In the genomic region with DNA sequence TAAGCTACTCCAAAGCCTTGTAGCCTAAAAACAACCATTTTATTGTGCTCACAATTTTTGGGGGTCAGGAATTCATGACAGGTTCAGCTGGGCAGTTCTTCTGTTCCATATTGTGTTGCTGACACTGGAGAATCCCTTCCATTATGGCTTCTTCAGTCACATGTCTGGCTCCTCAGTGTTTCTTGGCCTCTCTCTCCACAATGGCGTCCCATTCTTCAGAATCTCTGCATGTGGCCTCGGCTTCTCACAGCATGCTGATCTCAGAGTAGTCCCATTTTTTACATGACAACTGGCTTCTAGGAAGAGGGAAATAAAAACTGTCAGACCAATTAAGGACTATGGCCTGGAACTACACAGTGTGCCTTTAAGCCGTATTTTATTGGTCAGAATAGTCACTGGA, we compare ENCODE assay signal across 1 cellular context.
TF ChIP-seq lines count a peak whose summit lies in the region.

No MANE protein-coding gene starts in this region.

TF ChIP-seq in H1, 55 proteins besides CTCF, POLR2A, EP300 and RAD21:
- TF ChIP-seq, protein P1, sequence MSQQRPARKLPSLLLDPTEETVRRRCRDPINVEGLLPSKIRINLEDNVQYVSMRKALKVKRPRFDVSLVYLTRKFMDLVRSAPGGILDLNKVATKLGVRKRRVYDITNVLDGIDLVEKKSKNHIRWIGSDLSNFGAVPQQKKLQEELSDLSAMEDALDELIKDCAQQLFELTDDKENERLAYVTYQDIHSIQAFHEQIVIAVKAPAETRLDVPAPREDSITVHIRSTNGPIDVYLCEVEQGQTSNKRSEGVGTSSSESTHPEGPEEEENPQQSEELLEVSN (IDR thresholded peaks at IDR 0.05) = peak; percentile 61; the same call in 1 of the 2 replicates
- TF ChIP-seq, protein P2, sequence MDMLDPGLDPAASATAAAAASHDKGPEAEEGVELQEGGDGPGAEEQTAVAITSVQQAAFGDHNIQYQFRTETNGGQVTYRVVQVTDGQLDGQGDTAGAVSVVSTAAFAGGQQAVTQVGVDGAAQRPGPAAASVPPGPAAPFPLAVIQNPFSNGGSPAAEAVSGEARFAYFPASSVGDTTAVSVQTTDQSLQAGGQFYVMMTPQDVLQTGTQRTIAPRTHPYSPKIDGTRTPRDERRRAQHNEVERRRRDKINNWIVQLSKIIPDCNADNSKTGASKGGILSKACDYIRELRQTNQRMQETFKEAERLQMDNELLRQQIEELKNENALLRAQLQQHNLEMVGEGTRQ (IDR thresholded peaks at IDR 0.05; ENCODE audit: low read length) = peak; percentile 25; the same call in 1 of the 2 replicates
- TF ChIP-seq, protein P3, sequence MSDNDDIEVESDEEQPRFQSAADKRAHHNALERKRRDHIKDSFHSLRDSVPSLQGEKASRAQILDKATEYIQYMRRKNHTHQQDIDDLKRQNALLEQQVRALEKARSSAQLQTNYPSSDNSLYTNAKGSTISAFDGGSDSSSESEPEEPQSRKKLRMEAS (IDR thresholded peaks at IDR 0.05) = peak; percentile 82
- TF ChIP-seq YY1 (IDR thresholded peaks at IDR 0.05; ENCODE audit: low read depth, low read length) = peak; percentile 92
- no peak for TF ChIP-seq RFX5 (IDR thresholded peaks at IDR 0.05; ENCODE audit: borderline replicate concordance, low read depth, low read length)
